Comparison of ENCODE assay signal across 7 cellular contexts in genomic region chr15:73991260-73991659, GRCh38. TPM values are rescaled to one million over a fixed set of nuclear protein-coding genes. Genes with fewer than 3 reads are reported as not detected.
DNase-seq lines count a peak whose midpoint lies in the region; TF ChIP-seq lines count a peak whose summit lies in the region.

No MANE protein-coding gene starts in this region.

- H3K9me3 ChIP-seq in SU-DHL-6 (ENCODE audit: insufficient read depth, low read length) (no peaks in the 10 kb centered on the region), osteoblast (ENCODE audit: low read depth, low read length) (no peaks in the 10 kb centered on the region)

- H3K4me2 ChIP-seq in SU-DHL-6 (ENCODE audit: low read depth, low read length, poor library complexity, severe bottlenecking) (peak overlapping the region; percentile 88), osteoblast (ENCODE audit: insufficient read depth, low read length) (peak overlapping the region; percentile 84)

- H3K9ac ChIP-seq in SU-DHL-6 (ENCODE audit: low read length): peak overlapping the region; percentile 85

- TF ChIP-seq CTCF in SU-DHL-6 (IDR thresholded peaks at IDR 0.05; ENCODE audit: insufficient read depth, low read length, poor library complexity, severe bottlenecking) (no peak), fibroblast of the aortic adventitia (IDR thresholded peaks at IDR 0.05; ENCODE audit: insufficient read depth, low read length) (no peak), osteoblast (IDR thresholded peaks at IDR 0.05; ENCODE audit: extremely low read depth, low read depth, low read length) (no peak)

- H3K27ac ChIP-seq in SU-DHL-6 (ENCODE audit: low read depth, low read length) (no peak overlapping the region), osteoblast (ENCODE audit: low read depth, low read length) (peak overlapping the region; percentile 51)

- peaks cover 55% of the 10 kb centered on the region for H3K4me1 ChIP-seq in osteoblast (ENCODE audit: insufficient read depth, low read length)

- H3K36me3 ChIP-seq in H7 (replicated peaks; ENCODE audit: control insufficient read depth, insufficient read depth, low read length): no peaks in the 10 kb centered on the region
- H3K36me3 ChIP-seq in SU-DHL-6 (ENCODE audit: low read length): no peaks in the 10 kb centered on the region
- H3K36me3 ChIP-seq in osteoblast (ENCODE audit: insufficient read depth, low read length): no peaks in the 10 kb centered on the region

- H3K4me3 ChIP-seq in H7 (ENCODE audit: insufficient read depth, low read depth, low read length): peak overlapping the region; percentile 67
- H3K4me3 ChIP-seq in SU-DHL-6 (ENCODE audit: insufficient read depth, low read length, poor library complexity, severe bottlenecking): peak overlapping the region; percentile 77
- peak overlapping the region; percentile 70 for H3K4me3 ChIP-seq in fibroblast of the aortic adventitia (ENCODE audit: low read depth, low read length)
- peak overlapping the region; percentile 79 for H3K4me3 ChIP-seq in osteoblast (ENCODE audit: insufficient read depth, low read length)

- H3K79me2 ChIP-seq in SU-DHL-6 (ENCODE audit: insufficient read depth, low read length) (peaks cover 14% of the 10 kb centered on the region), osteoblast (ENCODE audit: insufficient read depth, low read length) (peaks cover 26% of the 10 kb centered on the region)

- DNase-seq in H7 (no peak), fibroblast of the aortic adventitia (ENCODE audit: low read depth) (peak; percentile 93), osteoblast (ENCODE audit: insufficient read length, low spot score, missing footprints) (peak; percentile 95), NCI-H2107 treated with DMSO at 0.1 percent for 48 hours (lab: John Stamatoyannopoulos, UW; ENCODE audit: unreplicated experiment) (no peak)
- DNase-seq in stimulated activated CD4-positive, alpha-beta T cell treated with anti-CD3 and anti-CD28 coated beads, Interleukin-15, amount 100 ng/mL, for 24 hours: no peak
- no peak for DNase-seq in stimulated activated CD4-positive, alpha-beta T cell treated with anti-CD3 and anti-CD28 coated beads, Interleukin-4, amount 100 ng/mL, for 4 hours

- peaks cover 4% of the 10 kb centered on the region; the same call in 1 of the 2 replicates for H3F3A ChIP-seq in SU-DHL-6 (ENCODE audit: insufficient read depth)

- H2AFZ ChIP-seq in SU-DHL-6 (ENCODE audit: low read depth, low read length, severe bottlenecking): peak overlapping the region; percentile 92
- H2AFZ ChIP-seq in osteoblast (ENCODE audit: low read length): peak overlapping the region; percentile 24

- H3K27me3 ChIP-seq in H7 (ENCODE audit: control insufficient read depth, insufficient read depth, low read length) (no peaks in the 10 kb centered on the region; the same call in 1 of the 2 replicates), SU-DHL-6 (ENCODE audit: low read length) (no peaks in the 10 kb centered on the region), osteoblast (ENCODE audit: insufficient read depth, low read length) (no peaks in the 10 kb centered on the region)

- no peaks in the 10 kb centered on the region for H3K9me2 ChIP-seq in SU-DHL-6 (replicated peaks; ENCODE audit: insufficient read depth, low read length)

- H4K20me1 ChIP-seq in SU-DHL-6 (ENCODE audit: low read depth, low read length): no peaks in the 10 kb centered on the region
- peaks cover 5% of the 10 kb centered on the region for H4K20me1 ChIP-seq in osteoblast (ENCODE audit: insufficient read depth, low read length)

RNA-seq across cellular contexts. Expression of gene STOML1, which starts 0.8 kb away (rescaled TPM):
- total RNA-seq in H7 (2014; rRNA removed; shearing (Covaris generic)): 10.5 and 13.6 TPM in 2 replicates
- 6.8 and 19.0 TPM in 2 replicates for total RNA-seq in fibroblast of the aortic adventitia (ENCODE audit: low replicate concordance)
- 14.1 and 15.0 TPM in 2 replicates for total RNA-seq in osteoblast

RNA-seq across cellular contexts. Expression of gene PML, which starts 3.3 kb away (rescaled TPM):
- 23.2 and 24.9 TPM in 2 replicates for total RNA-seq in H7 (2014; rRNA removed; shearing (Covaris generic))
- total RNA-seq in fibroblast of the aortic adventitia (ENCODE audit: low replicate concordance) (29.3 and 31.9 TPM in 2 replicates), osteoblast (46.7 and 50.7 TPM in 2 replicates)

Comparison
In these comparisons a context has a peak if more than half of its experiments do, and no peak if none do; other contexts are left out.
1. DNase-seq: peak in fibroblast of the aortic adventitia (single experiment) and osteoblast (single experiment); none in H7 (single experiment), NCI-H2107 treated with DMSO at 0.1 percent for 48 hours (single experiment), stimulated activated CD4-positive, alpha-beta T cell treated with anti-CD3 and anti-CD28 coated beads, Interleukin-15, amount 100 ng/mL, for 24 hours (single experiment) and stimulated activated CD4-positive, alpha-beta T cell treated with anti-CD3 and anti-CD28 coated beads, Interleukin-4, amount 100 ng/mL, for 4 hours (0 of 2).
2. Peak in every context shown above with its lines, with median percentiles within 50 percentile points of each other: H3K4me3 ChIP-seq.